ENCODE assay signal across 2 cellular contexts in the genomic region with DNA sequence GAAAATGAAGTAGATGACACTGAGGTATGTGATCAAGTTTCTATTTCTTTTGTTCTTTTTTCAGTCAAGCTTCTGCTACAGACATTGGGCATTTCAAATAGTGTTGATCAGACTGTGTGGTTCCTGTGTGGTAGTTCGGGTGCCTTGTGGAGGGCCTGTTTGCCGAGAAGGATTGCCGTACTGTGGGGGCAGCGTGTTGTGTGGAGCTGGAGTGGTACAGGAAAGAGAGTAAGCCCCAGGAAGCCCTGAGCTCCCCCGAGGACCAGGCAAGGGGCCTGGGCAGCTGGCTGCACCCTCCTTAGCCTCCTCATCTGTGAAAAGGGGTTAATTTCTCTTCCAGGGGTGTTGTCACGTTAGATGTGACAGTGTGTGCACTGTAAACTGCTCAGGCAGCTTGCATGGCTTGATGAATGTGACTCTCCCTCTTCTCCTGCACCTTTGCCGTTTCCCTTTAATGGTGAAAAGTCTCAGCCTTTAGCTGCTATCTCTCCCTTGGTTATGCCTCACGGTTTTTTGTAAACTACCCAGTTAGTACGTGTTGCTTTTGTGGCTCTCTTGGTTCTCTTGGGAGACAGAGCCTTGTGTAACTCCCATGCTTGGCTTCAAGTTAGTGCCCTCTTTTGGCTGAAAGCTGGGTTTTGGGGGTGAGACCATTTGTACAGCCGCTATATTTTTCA.
TF ChIP-seq lines count a peak whose summit lies in the region.

No MANE protein-coding gene starts in this region.

TF ChIP-seq in GM12878, 131 proteins besides CTCF, POLR2A, EP300 and RAD21 (continues in another document):
- TF ChIP-seq BRCA1 (IDR thresholded peaks at IDR 0.05; ENCODE audit: low read depth, low read length) (no peak), DPF2 (IDR thresholded peaks at IDR 0.05) (no peak), HDAC2 (IDR thresholded peaks at IDR 0.05) (no peak), LARP7 (IDR thresholded peaks at IDR 0.05) (no peak), PML (IDR thresholded peaks at IDR 0.05; ENCODE audit: low read length) (no peak), POLR2AphosphoS5 (IDR thresholded peaks at IDR 0.05; ENCODE audit: low read length) (no peak), NBN (IDR thresholded peaks at IDR 0.05) (no peak)
- TF ChIP-seq, protein P1, sequence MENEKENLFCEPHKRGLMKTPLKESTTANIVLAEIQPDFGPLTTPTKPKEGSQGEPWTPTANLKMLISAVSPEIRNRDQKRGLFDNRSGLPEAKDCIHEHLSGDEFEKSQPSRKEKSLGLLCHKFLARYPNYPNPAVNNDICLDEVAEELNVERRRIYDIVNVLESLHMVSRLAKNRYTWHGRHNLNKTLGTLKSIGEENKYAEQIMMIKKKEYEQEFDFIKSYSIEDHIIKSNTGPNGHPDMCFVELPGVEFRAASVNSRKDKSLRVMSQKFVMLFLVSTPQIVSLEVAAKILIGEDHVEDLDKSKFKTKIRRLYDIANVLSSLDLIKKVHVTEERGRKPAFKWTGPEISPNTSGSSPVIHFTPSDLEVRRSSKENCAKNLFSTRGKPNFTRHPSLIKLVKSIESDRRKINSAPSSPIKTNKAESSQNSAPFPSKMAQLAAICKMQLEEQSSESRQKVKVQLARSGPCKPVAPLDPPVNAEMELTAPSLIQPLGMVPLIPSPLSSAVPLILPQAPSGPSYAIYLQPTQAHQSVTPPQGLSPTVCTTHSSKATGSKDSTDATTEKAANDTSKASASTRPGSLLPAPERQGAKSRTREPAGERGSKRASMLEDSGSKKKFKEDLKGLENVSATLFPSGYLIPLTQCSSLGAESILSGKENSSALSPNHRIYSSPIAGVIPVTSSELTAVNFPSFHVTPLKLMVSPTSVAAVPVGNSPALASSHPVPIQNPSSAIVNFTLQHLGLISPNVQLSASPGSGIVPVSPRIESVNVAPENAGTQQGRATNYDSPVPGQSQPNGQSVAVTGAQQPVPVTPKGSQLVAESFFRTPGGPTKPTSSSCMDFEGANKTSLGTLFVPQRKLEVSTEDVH (IDR thresholded peaks at IDR 0.05; ENCODE audit: low read depth, partially characterized antibody): no peak
- TF ChIP-seq, protein P2, sequence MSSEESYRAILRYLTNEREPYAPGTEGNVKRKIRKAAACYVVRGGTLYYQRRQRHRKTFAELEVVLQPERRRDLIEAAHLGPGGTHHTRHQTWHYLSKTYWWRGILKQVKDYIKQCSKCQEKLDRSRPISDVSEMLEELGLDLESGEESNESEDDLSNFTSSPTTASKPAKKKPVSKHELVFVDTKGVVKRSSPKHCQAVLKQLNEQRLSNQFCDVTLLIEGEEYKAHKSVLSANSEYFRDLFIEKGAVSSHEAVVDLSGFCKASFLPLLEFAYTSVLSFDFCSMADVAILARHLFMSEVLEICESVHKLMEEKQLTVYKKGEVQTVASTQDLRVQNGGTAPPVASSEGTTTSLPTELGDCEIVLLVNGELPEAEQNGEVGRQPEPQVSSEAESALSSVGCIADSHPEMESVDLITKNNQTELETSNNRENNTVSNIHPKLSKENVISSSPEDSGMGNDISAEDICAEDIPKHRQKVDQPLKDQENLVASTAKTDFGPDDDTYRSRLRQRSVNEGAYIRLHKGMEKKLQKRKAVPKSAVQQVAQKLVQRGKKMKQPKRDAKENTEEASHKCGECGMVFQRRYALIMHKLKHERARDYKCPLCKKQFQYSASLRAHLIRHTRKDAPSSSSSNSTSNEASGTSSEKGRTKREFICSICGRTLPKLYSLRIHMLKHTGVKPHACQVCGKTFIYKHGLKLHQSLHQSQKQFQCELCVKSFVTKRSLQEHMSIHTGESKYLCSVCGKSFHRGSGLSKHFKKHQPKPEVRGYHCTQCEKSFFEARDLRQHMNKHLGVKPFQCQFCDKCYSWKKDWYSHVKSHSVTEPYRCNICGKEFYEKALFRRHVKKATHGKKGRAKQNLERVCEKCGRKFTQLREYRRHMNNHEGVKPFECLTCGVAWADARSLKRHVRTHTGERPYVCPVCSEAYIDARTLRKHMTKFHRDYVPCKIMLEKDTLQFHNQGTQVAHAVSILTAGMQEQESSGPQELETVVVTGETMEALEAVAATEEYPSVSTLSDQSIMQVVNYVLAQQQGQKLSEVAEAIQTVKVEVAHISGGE (CRISPR knock-in tag; IDR thresholded peaks at IDR 0.05): no peak
- TF ChIP-seq, protein P3, sequence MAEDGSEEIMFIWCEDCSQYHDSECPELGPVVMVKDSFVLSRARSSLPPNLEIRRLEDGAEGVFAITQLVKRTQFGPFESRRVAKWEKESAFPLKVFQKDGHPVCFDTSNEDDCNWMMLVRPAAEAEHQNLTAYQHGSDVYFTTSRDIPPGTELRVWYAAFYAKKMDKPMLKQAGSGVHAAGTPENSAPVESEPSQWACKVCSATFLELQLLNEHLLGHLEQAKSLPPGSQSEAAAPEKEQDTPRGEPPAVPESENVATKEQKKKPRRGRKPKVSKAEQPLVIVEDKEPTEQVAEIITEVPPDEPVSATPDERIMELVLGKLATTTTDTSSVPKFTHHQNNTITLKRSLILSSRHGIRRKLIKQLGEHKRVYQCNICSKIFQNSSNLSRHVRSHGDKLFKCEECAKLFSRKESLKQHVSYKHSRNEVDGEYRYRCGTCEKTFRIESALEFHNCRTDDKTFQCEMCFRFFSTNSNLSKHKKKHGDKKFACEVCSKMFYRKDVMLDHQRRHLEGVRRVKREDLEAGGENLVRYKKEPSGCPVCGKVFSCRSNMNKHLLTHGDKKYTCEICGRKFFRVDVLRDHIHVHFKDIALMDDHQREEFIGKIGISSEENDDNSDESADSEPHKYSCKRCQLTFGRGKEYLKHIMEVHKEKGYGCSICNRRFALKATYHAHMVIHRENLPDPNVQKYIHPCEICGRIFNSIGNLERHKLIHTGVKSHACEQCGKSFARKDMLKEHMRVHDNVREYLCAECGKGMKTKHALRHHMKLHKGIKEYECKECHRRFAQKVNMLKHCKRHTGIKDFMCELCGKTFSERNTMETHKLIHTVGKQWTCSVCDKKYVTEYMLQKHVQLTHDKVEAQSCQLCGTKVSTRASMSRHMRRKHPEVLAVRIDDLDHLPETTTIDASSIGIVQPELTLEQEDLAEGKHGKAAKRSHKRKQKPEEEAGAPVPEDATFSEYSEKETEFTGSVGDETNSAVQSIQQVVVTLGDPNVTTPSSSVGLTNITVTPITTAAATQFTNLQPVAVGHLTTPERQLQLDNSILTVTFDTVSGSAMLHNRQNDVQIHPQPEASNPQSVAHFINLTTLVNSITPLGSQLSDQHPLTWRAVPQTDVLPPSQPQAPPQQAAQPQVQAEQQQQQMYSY (CRISPR knock-in tag; IDR thresholded peaks at IDR 0.05): no peak
- TF ChIP-seq, protein P4, sequence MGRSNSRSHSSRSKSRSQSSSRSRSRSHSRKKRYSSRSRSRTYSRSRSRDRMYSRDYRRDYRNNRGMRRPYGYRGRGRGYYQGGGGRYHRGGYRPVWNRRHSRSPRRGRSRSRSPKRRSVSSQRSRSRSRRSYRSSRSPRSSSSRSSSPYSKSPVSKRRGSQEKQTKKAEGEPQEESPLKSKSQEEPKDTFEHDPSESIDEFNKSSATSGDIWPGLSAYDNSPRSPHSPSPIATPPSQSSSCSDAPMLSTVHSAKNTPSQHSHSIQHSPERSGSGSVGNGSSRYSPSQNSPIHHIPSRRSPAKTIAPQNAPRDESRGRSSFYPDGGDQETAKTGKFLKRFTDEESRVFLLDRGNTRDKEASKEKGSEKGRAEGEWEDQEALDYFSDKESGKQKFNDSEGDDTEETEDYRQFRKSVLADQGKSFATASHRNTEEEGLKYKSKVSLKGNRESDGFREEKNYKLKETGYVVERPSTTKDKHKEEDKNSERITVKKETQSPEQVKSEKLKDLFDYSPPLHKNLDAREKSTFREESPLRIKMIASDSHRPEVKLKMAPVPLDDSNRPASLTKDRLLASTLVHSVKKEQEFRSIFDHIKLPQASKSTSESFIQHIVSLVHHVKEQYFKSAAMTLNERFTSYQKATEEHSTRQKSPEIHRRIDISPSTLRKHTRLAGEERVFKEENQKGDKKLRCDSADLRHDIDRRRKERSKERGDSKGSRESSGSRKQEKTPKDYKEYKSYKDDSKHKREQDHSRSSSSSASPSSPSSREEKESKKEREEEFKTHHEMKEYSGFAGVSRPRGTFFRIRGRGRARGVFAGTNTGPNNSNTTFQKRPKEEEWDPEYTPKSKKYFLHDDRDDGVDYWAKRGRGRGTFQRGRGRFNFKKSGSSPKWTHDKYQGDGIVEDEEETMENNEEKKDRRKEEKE (IDR thresholded peaks at IDR 0.05): no peak

TF ChIP-seq in GM23338, 12 proteins besides CTCF, POLR2A, EP300 and RAD21 (continues in another document):
- TF ChIP-seq STAT1 (IDR thresholded peaks at IDR 0.05; ENCODE audit: unreplicated experiment) (no peak), ZNF331 (CRISPR knock-in tag; IDR thresholded peaks at IDR 0.05; ENCODE audit: low read depth) (no peak), JUNB (IDR thresholded peaks at IDR 0.05; ENCODE audit: unreplicated experiment) (no peak), NANOG (IDR thresholded peaks at IDR 0.05; ENCODE audit: borderline replicate concordance) (no peak), ZNF114 (CRISPR knock-in tag; IDR thresholded peaks at IDR 0.05) (no peak), CREB1 (CRISPR knock-in tag; IDR thresholded peaks at IDR 0.05; ENCODE audit: low read depth) (no peak)
- TF ChIP-seq, protein P5, sequence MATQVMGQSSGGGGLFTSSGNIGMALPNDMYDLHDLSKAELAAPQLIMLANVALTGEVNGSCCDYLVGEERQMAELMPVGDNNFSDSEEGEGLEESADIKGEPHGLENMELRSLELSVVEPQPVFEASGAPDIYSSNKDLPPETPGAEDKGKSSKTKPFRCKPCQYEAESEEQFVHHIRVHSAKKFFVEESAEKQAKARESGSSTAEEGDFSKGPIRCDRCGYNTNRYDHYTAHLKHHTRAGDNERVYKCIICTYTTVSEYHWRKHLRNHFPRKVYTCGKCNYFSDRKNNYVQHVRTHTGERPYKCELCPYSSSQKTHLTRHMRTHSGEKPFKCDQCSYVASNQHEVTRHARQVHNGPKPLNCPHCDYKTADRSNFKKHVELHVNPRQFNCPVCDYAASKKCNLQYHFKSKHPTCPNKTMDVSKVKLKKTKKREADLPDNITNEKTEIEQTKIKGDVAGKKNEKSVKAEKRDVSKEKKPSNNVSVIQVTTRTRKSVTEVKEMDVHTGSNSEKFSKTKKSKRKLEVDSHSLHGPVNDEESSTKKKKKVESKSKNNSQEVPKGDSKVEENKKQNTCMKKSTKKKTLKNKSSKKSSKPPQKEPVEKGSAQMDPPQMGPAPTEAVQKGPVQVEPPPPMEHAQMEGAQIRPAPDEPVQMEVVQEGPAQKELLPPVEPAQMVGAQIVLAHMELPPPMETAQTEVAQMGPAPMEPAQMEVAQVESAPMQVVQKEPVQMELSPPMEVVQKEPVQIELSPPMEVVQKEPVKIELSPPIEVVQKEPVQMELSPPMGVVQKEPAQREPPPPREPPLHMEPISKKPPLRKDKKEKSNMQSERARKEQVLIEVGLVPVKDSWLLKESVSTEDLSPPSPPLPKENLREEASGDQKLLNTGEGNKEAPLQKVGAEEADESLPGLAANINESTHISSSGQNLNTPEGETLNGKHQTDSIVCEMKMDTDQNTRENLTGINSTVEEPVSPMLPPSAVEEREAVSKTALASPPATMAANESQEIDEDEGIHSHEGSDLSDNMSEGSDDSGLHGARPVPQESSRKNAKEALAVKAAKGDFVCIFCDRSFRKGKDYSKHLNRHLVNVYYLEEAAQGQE (IDR thresholded peaks at IDR 0.05; ENCODE audit: unreplicated experiment): no peak
- TF ChIP-seq, protein P6, sequence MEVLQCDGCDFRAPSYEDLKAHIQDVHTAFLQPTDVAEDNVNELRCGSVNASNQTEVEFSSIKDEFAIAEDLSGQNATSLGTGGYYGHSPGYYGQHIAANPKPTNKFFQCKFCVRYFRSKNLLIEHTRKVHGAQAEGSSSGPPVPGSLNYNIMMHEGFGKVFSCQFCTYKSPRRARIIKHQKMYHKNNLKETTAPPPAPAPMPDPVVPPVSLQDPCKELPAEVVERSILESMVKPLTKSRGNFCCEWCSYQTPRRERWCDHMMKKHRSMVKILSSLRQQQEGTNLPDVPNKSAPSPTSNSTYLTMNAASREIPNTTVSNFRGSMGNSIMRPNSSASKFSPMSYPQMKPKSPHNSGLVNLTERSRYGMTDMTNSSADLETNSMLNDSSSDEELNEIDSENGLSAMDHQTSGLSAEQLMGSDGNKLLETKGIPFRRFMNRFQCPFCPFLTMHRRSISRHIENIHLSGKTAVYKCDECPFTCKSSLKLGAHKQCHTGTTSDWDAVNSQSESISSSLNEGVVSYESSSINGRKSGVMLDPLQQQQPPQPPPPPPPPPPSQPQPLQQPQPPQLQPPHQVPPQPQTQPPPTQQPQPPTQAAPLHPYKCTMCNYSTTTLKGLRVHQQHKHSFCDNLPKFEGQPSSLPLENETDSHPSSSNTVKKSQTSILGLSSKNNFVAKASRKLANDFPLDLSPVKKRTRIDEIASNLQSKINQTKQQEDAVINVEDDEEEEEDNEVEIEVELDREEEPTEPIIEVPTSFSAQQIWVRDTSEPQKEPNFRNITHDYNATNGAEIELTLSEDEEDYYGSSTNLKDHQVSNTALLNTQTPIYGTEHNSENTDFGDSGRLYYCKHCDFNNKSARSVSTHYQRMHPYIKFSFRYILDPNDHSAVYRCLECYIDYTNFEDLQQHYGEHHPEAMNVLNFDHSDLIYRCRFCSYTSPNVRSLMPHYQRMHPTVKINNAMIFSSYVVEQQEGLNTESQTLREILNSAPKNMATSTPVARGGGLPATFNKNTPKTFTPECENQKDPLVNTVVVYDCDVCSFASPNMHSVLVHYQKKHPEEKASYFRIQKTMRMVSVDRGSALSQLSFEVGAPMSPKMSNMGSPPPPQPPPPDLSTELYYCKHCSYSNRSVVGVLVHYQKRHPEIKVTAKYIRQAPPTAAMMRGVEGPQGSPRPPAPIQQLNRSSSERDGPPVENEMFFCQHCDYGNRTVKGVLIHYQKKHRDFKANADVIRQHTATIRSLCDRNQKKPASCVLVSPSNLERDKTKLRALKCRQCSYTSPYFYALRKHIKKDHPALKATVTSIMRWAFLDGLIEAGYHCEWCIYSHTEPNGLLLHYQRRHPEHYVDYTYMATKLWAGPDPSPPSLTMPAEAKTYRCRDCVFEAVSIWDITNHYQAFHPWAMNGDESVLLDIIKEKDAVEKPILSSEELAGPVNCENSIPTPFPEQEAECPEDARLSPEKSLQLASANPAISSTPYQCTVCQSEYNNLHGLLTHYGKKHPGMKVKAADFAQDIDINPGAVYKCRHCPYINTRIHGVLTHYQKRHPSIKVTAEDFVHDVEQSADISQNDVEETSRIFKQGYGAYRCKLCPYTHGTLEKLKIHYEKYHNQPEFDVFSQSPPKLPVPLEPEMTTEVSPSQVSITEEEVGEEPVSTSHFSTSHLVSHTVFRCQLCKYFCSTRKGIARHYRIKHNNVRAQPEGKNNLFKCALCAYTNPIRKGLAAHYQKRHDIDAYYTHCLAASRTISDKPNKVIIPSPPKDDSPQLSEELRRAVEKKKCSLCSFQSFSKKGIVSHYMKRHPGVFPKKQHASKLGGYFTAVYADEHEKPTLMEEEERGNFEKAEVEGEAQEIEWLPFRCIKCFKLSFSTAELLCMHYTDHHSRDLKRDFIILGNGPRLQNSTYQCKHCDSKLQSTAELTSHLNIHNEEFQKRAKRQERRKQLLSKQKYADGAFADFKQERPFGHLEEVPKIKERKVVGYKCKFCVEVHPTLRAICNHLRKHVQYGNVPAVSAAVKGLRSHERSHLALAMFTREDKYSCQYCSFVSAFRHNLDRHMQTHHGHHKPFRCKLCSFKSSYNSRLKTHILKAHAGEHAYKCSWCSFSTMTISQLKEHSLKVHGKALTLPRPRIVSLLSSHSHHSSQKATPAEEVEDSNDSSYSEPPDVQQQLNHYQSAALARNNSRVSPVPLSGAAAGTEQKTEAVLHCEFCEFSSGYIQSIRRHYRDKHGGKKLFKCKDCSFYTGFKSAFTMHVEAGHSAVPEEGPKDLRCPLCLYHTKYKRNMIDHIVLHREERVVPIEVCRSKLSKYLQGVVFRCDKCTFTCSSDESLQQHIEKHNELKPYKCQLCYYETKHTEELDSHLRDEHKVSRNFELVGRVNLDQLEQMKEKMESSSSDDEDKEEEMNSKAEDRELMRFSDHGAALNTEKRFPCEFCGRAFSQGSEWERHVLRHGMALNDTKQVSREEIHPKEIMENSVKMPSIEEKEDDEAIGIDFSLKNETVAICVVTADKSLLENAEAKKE (CRISPR knock-in tag; IDR thresholded peaks at IDR 0.05): no peak
- TF ChIP-seq, protein P7, sequence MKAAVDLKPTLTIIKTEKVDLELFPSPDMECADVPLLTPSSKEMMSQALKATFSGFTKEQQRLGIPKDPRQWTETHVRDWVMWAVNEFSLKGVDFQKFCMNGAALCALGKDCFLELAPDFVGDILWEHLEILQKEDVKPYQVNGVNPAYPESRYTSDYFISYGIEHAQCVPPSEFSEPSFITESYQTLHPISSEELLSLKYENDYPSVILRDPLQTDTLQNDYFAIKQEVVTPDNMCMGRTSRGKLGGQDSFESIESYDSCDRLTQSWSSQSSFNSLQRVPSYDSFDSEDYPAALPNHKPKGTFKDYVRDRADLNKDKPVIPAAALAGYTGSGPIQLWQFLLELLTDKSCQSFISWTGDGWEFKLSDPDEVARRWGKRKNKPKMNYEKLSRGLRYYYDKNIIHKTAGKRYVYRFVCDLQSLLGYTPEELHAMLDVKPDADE (IDR thresholded peaks at IDR 0.05): no peak
